In the genomic region with DNA sequence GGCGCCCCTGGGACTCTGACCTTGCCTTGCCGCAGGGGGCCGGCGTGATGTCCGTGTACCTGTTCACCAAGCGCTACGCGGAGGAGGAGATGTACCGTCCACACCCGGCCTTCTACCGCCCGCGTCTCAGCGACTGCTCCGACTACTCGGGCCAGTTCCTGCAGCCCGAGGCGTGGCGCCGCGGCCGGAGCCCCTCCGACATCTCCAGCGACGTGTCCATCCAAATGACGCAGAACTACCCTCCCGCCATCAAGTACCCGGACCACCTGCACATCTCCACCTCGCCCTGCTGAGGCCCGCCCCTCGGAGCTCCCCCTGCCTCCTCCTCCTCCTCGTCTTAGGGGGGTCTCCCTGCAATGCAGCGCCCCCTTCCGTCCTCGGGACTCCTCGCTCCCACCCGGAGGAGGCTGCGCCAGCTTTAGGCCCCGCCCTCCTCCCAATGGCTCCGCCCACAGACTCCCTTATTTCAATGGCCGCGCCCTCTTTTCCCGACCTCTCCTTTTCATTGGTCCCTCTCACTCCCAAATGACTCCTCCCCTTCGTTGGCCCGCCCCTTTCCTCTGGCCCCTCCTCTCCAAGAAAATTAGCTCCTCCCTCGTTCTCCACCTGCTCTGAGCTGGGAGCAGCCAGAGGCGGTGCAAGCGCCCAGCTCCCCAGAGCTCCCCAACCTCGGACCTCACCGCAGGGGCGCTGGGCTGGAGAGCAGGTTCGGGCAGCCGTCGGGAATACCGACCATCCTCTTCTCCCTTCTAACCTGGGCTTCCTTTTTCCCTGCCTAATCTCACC, we compare ENCODE assay signal across 1 cellular context.
TF ChIP-seq lines count a peak whose summit lies in the region.

No MANE protein-coding gene starts in this region.

TF ChIP-seq in HCT116, 20 proteins besides CTCF, POLR2A, EP300 and RAD21:
- TF ChIP-seq YY1 (IDR thresholded peaks at IDR 0.05; ENCODE audit: extremely low read depth, insufficient replicate concordance, low read depth, low read length) (no peak), POLR2AphosphoS5 (IDR thresholded peaks at IDR 0.05; ENCODE audit: low read depth, low read length) (no peak), SP1 (IDR thresholded peaks at IDR 0.05; ENCODE audit: low read depth) (no peak), EGR1 (IDR thresholded peaks at IDR 0.05; ENCODE audit: low read depth) (no peak), JUND (IDR thresholded peaks at IDR 0.05) (no peak), TCF7L2 (IDR thresholded peaks at IDR 0.05; ENCODE audit: borderline replicate concordance, extremely low read depth, insufficient read depth, insufficient read length) (no peak)
- TF ChIP-seq, protein P1, sequence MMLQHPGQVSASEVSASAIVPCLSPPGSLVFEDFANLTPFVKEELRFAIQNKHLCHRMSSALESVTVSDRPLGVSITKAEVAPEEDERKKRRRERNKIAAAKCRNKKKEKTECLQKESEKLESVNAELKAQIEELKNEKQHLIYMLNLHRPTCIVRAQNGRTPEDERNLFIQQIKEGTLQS (IDR thresholded peaks at IDR 0.05) = no peak
- TF ChIP-seq, protein P2, sequence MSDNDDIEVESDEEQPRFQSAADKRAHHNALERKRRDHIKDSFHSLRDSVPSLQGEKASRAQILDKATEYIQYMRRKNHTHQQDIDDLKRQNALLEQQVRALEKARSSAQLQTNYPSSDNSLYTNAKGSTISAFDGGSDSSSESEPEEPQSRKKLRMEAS (IDR thresholded peaks at IDR 0.05) = no peak
TF ChIP-seq in HCT116: peak in this region for 0.
